1 cellular context compared by ENCODE assay signal in the genomic region with DNA sequence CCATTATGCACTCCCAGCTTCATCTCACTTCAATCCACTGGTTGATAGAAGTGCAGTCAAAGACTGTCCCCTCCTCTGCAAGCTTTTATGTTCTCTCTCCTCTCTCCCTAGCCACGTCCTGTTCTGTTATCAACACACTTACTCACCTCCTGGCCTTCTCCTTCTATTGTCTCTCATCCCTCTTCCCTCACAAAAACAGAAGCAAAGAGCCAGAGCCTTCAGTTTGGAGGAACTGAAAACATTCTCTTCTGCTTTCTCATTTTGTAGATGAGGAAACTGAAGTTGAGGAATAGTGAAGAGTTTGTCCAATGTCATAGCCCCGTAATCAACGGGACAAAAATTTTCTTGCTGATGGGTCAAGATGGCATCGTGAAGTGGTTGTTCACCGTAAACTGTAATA.
TF ChIP-seq lines count a peak whose summit lies in the region.

No MANE protein-coding gene starts in this region.

TF ChIP-seq in HepG2, 621 proteins besides CTCF, POLR2A, EP300 and RAD21 (continued from another document):
- TF ChIP-seq ZNF121 (CRISPR knock-in tag; IDR thresholded peaks at IDR 0.05) (no peak), HDAC2 (CRISPR knock-in tag; IDR thresholded peaks at IDR 0.05) (no peak), ZNF619 (CRISPR knock-in tag; IDR thresholded peaks at IDR 0.05) (no peak), PCBP2 (optimal IDR thresholded peaks at IDR 0.05; ENCODE audit: low read depth, low read length, poor library complexity, severe bottlenecking) (no peak), ZNF607 (CRISPR knock-in tag; IDR thresholded peaks at IDR 0.05; ENCODE audit: borderline replicate concordance) (no peak), ZNF547 (CRISPR knock-in tag; IDR thresholded peaks at IDR 0.05) (no peak), ZNF205 (CRISPR knock-in tag; IDR thresholded peaks at IDR 0.05) (no peak), NCOR1 (IDR thresholded peaks at IDR 0.05; ENCODE audit: borderline replicate concordance, low read length) (no peak), U2AF1 (optimal IDR thresholded peaks at IDR 0.05; ENCODE audit: low read depth, low read length) (no peak), YEATS4 (CRISPR knock-in tag; IDR thresholded peaks at IDR 0.05; ENCODE audit: borderline replicate concordance) (no peak), ZBTB7B (CRISPR knock-in tag; IDR thresholded peaks at IDR 0.05) (no peak)
